21 cellular contexts compared by ENCODE assay signal in the genomic region with DNA sequence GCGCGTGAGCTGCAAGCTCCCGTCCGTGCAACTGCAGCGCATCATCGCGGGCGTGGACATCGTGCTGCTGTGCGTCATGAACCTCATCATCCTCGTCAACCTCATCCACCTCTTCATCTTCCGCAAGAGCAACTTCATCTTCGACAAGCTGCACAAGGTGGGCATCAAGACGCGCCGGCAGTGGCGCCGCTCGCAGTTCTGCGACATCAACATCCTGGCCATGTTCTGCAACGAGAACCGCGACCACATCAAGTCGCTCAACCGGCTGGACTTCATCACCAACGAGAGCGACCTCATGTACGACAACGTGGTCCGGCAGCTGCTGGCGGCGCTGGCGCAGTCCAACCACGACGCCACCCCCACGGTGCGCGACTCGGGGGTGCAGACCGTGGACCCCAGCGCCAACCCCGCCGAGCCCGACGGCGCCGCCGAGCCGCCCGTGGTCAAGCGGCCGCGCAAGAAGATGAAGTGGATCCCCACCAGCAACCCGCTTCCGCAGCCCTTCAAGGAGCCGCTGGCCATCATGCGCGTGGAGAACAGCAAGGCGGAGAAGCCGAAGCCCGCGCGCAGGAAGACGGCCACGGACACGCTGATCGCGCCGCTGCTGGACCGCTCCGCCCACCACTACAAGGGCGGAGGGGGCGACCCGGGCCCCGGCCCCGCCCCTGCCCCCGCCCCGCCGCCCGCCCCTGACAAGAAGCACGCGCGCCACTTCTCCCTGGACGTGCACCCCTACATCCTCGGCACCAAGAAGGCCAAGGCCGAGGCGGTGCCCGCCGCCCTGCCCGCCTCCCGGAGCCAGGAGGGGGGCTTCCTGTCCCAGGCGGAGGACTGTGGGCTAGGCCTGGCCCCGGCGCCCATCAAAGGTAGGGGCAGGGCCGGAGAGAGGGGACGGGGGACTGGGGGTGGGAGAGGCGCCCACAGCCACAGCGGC. TPM values are rescaled to one million over a fixed set of nuclear protein-coding genes. Genes with fewer than 3 reads are reported as not detected.
DNase-seq lines count a peak whose midpoint lies in the region; ATAC-seq and TF ChIP-seq lines count a peak whose summit lies in the region.
"Had no signal": no experiment of that assay in that cellular context is flagged by ENCODE, and none has a peak within 500 bp of the region (broad histone marks: within the 10 kb centered on the region; RNA-seq: fewer than 3 reads in every experiment).

No MANE protein-coding gene starts in this region.

- H3K27ac Mint-ChIP-seq in glutamatergic neuron (ENCODE audit: unreplicated experiment), result no peak overlapping the region
- H3K27ac Mint-ChIP-seq in neural progenitor cell, result peak overlapping the region; percentile 92
- peak overlapping the region; percentile 37 for H3K27ac Mint-ChIP-seq in stimulated activated naive B cell treated with anti-CD40 and anti-IgM and Interleukin-4, amounts not matched to agents 10 μg/mL and 1 μg/mL and 100 μg/mL, for 72 hours
- H3K27ac Mint-ChIP-seq: CD8-positive, alpha-beta T cell had no signal

- no peaks in the 10 kb centered on the region for H4K20me1 ChIP-seq in neural progenitor cell (ENCODE audit: low read depth)

- H3K4me3 ChIP-seq in right cardiac atrium (ENCODE audit: low read length), result no peak overlapping the region
- H3K4me3 ChIP-seq in neural progenitor cell, result no peak overlapping the region
- H3K4me3 ChIP-seq: Peyer's patch, SK-N-MC had no signal

- H3K27me3 Mint-ChIP-seq in glutamatergic neuron (ENCODE audit: unreplicated experiment), result peaks cover 7% of the 10 kb centered on the region
- H3K27me3 Mint-ChIP-seq in neural progenitor cell (ENCODE audit: insufficient read depth, low read depth), result peaks cover under 1% of the 10 kb centered on the region
- H3K27me3 Mint-ChIP-seq in stimulated activated naive B cell treated with anti-CD40 and anti-IgM and Interleukin-4, amounts not matched to agents 10 μg/mL and 1 μg/mL and 100 μg/mL, for 72 hours, result peaks cover 6 to 7% of the 10 kb centered on the region in 2 donors

- no peak for ATAC-seq in right cardiac atrium
- no peak for ATAC-seq in stimulated activated naive B cell treated with anti-CD40 and anti-IgM and Interleukin-4, amounts not matched to agents 10 μg/mL and 1 μg/mL and 100 μg/mL, for 72 hours (replicated peaks)
- no peak for ATAC-seq in GM21423 (IDR thresholded peaks at IDR 0.05; ENCODE audit: unreplicated experiment)
- ATAC-seq in HG02970 (IDR thresholded peaks at IDR 0.05; ENCODE audit: low FRiP score, unreplicated experiment), result no peak
- ATAC-seq: CD8-positive, alpha-beta T cell had no signal

- TF ChIP-seq CTCF in glutamatergic neuron (IDR thresholded peaks at IDR 0.05; ENCODE audit: partially characterized antibody, unreplicated experiment) (no peak), neural progenitor cell (IDR thresholded peaks at IDR 0.05) (no peak)

- H3F3A ChIP-seq in neural progenitor cell (ENCODE audit: low read depth), result no peaks in the 10 kb centered on the region

- H3K4me1 ChIP-seq in right cardiac atrium (ENCODE audit: control insufficient read depth, insufficient read depth, low read length) (no peaks in the 10 kb centered on the region), neural progenitor cell (no peaks in the 10 kb centered on the region)
- H3K4me1 ChIP-seq: Peyer's patch had no signal

- H2AFZ ChIP-seq in neural progenitor cell (replicated peaks), result no peak overlapping the region

- H3K79me2 ChIP-seq in neural progenitor cell (ENCODE audit: low read depth), result no peaks in the 10 kb centered on the region

- no peaks in the 10 kb centered on the region for H3K36me3 ChIP-seq in neural progenitor cell
- H3K36me3 ChIP-seq: Peyer's patch had no signal

- no peak overlapping the region for H3K4me2 ChIP-seq in neural progenitor cell

- H3K4me3 Mint-ChIP-seq in glutamatergic neuron (ENCODE audit: unreplicated experiment), result no peak overlapping the region
- no peak overlapping the region for H3K4me3 Mint-ChIP-seq in neural progenitor cell
- no peak overlapping the region for H3K4me3 Mint-ChIP-seq in stimulated activated naive B cell treated with anti-CD40 and anti-IgM and Interleukin-4, amounts not matched to agents 10 μg/mL and 1 μg/mL and 100 μg/mL, for 72 hours
- H3K4me3 Mint-ChIP-seq: CD8-positive, alpha-beta T cell had no signal

- H3K27ac ChIP-seq in right cardiac atrium (ENCODE audit: low read length) (no peak overlapping the region), neural progenitor cell (no peak overlapping the region)
- H3K27ac ChIP-seq: Peyer's patch, SK-N-MC had no signal

- H3K36me3 Mint-ChIP-seq in glutamatergic neuron (ENCODE audit: unreplicated experiment) (no peaks in the 10 kb centered on the region), neural progenitor cell (peaks cover 2% of the 10 kb centered on the region)
- peaks cover 28 to 30% of the 10 kb centered on the region in 2 donors for H3K36me3 Mint-ChIP-seq in stimulated activated naive B cell treated with anti-CD40 and anti-IgM and Interleukin-4, amounts not matched to agents 10 μg/mL and 1 μg/mL and 100 μg/mL, for 72 hours
- H3K36me3 Mint-ChIP-seq: CD8-positive, alpha-beta T cell had no signal

- peak in 2 of 3 donors; percentile 36 to 59 for DNase-seq in right cardiac atrium
- no peak for DNase-seq in cardiac septum (ENCODE audit: low spot score)
- DNase-seq in glutamatergic neuron, result peak; percentile 12
- DNase-seq in neural progenitor cell (ENCODE audit: low spot score), result no peak
- DNase-seq in stimulated activated naive B cell treated with anti-CD40 and anti-IgM and Interleukin-4, amounts not matched to agents 10 μg/mL and 1 μg/mL and 100 μg/mL, for 72 hours, result no peak
- no peak for DNase-seq in stimulated activated CD4-positive, alpha-beta T cell treated with anti-CD3 and anti-CD28 coated beads, Interleukin-4, amount 100 ng/mL, for 4 hours
- DNase-seq: DMS53; EL; H7; KG1; MV-4-11; NCI-H1694 treated with DMSO at 0.1 percent for 48 hours; NCI-H510A; NCI-H748 treated with DMSO at 0.1 percent for 48 hours; NK-92 treated with Interleukin-12 subunit alpha and Interleukin-12 subunit beta, amount 100 ng/mL, for 24 hours; Peyer's patch; SHP77 had no signal

- no peak overlapping the region for H3K9ac ChIP-seq in neural progenitor cell

- intact Hi-C loops in right cardiac atrium (cut with DNase I) (no loop called here), cardiac septum (cut with DNase I) (no loop called here)

- H3K9me3 Mint-ChIP-seq in glutamatergic neuron (ENCODE audit: unreplicated experiment), result peaks cover 4% of the 10 kb centered on the region
- no peaks in the 10 kb centered on the region for H3K9me3 Mint-ChIP-seq in neural progenitor cell
- no peaks in the 10 kb centered on the region for H3K9me3 Mint-ChIP-seq in stimulated activated naive B cell treated with anti-CD40 and anti-IgM and Interleukin-4, amounts not matched to agents 10 μg/mL and 1 μg/mL and 100 μg/mL, for 72 hours
- H3K9me3 Mint-ChIP-seq: CD8-positive, alpha-beta T cell had no signal

- H3K27me3 ChIP-seq in right cardiac atrium (ENCODE audit: control insufficient read depth, insufficient read depth) (no peaks in the 10 kb centered on the region), neural progenitor cell (no peaks in the 10 kb centered on the region)
- H3K27me3 ChIP-seq: Peyer's patch had no signal

- peaks cover 6% of the 10 kb centered on the region for H3K4me1 Mint-ChIP-seq in glutamatergic neuron (ENCODE audit: low read depth, unreplicated experiment)
- peaks cover 12% of the 10 kb centered on the region for H3K4me1 Mint-ChIP-seq in neural progenitor cell
- H3K4me1 Mint-ChIP-seq in stimulated activated naive B cell treated with anti-CD40 and anti-IgM and Interleukin-4, amounts not matched to agents 10 μg/mL and 1 μg/mL and 100 μg/mL, for 72 hours, result peaks cover 29 to 53% of the 10 kb centered on the region in 2 donors

- WGBS in right cardiac atrium, result 59% methylated on average over 98 of the region's 98 CpGs

- H3K9me3 ChIP-seq in right cardiac atrium (ENCODE audit: control insufficient read depth, low read length) (no peaks in the 10 kb centered on the region), neural progenitor cell (ENCODE audit: low read depth) (no peaks in the 10 kb centered on the region)
- H3K9me3 ChIP-seq: Peyer's patch had no signal

RNA-seq across cellular contexts. Expression of gene PANX2, which starts 7.3 kb away (rescaled TPM):
- total RNA-seq in right cardiac atrium (1 to 10 TPM in 2 of 4 donors, under 1 TPM in 2; 0.43 to 2.1 (median 1.3) TPM), cardiac septum (0.30 TPM), glutamatergic neuron (ENCODE audit: unreplicated experiment) (1.8 TPM), neural progenitor cell (ENCODE audit: low replicate concordance) (0.88 and 1.9 TPM in 2 replicates)
- 0.68 TPM for polyA plus RNA-seq in right cardiac atrium

RNA-seq across cellular contexts. Expression of gene TRABD, which starts 7.9 kb away (rescaled TPM):
- total RNA-seq in right cardiac atrium (10 to 100 TPM; 16.7 to 23.2 (median 20.7) TPM), cardiac septum (20.1 TPM), glutamatergic neuron (ENCODE audit: unreplicated experiment) (31.3 TPM), neural progenitor cell (ENCODE audit: low replicate concordance) (15.4 and 37.4 TPM in 2 replicates)
- 25.5 TPM for polyA plus RNA-seq in right cardiac atrium

RNA-seq across cellular contexts. Expression of gene SELENOO, which starts 23.0 kb away (rescaled TPM):
- total RNA-seq in right cardiac atrium (10 to 100 TPM; 14.6 to 16.3 (median 15.3) TPM), cardiac septum (12.7 TPM), glutamatergic neuron (ENCODE audit: unreplicated experiment) (23.9 TPM), neural progenitor cell (ENCODE audit: low replicate concordance) (7.6 and 20.8 TPM in 2 replicates)
- polyA plus RNA-seq in right cardiac atrium, result 17.1 TPM

Comparison
In these comparisons a context has a peak if more than half of its experiments do, and no peak if none do; other contexts are left out.
1. DNase-seq: peak in right cardiac atrium (2 of 3) and glutamatergic neuron (single experiment); none in cardiac septum (single experiment), neural progenitor cell (single experiment), stimulated activated naive B cell treated with anti-CD40 and anti-IgM and Interleukin-4, amounts not matched to agents 10 μg/mL and 1 μg/mL and 100 μg/mL, for 72 hours (single experiment) and stimulated activated CD4-positive, alpha-beta T cell treated with anti-CD3 and anti-CD28 coated beads, Interleukin-4, amount 100 ng/mL, for 4 hours (0 of 2).